ENCODE assay signal across 34 cellular contexts in genomic region chr5:11467588-11467987, GRCh38.
"Had no signal": no experiment of that assay in that cellular context is flagged by ENCODE, and none has a peak within 500 bp of the region (broad histone marks: within the 10 kb centered on the region; RNA-seq: fewer than 3 reads in every experiment).

No MANE protein-coding gene starts in this region.

- H3K4me2 ChIP-seq: KMS-11 had no signal

- H3K4me1 ChIP-seq: ascending aorta, Peyer's patch had no signal

- ATAC-seq: activated T-cell treated with anti-CD3 and anti-CD28 coated beads, Interleukin-2, amount 50 U/mL, for 72 hours; activated T-helper 17 cell treated with anti-CD3 and anti-CD28 coated beads, Interleukin-2, amount 50 U/mL, for 72 hours; PC-3 had no signal

- H3K27me3 ChIP-seq: ascending aorta, cardiac muscle cell, Peyer's patch had no signal

- H3K36me3 ChIP-seq: ascending aorta, cardiac muscle cell, Peyer's patch, WERI-Rb-1 had no signal

- H3K27ac ChIP-seq: ascending aorta, cardiac muscle cell, KMS-11, Peyer's patch, WERI-Rb-1 had no signal

- H3K4me3 ChIP-seq: ascending aorta, cardiac muscle cell, Peyer's patch had no signal

- H3K9me3 ChIP-seq: ascending aorta, Peyer's patch had no signal

- H3K9ac ChIP-seq: KMS-11 had no signal

- DNase-seq: activated CD4-positive, alpha-beta memory T cell treated with anti-CD3 and anti-CD28 coated beads, Interleukin-2, amount 10 ng/mL, durations not matched to agents 7 days and 5 days; activated CD4-positive, alpha-beta T cell treated with anti-CD3 and anti-CD28 coated beads for 1 hour; activated CD4-positive, alpha-beta T cell treated with anti-CD3 and anti-CD28 coated beads for 48 hours; activated CD4-positive, CD25-positive, alpha-beta regulatory T cell; activated CD8-positive, alpha-beta memory T cell treated with anti-CD3 and anti-CD28 coated beads for 24 hours; activated effector memory CD4-positive, alpha-beta T cell treated with anti-CD3 and anti-CD28 coated beads, Interleukin-2, amount 50 U/mL, for 16 hours; activated naive CD4-positive, alpha-beta T cell; activated naive CD4-positive, alpha-beta T cell treated with anti-CD3 and anti-CD28 coated beads, Interleukin-2, amount 50 U/mL, for 16 hours; activated naive CD8-positive, alpha-beta T cell treated with anti-CD3 and anti-CD28 coated beads for 36 hours; activated T-cell treated with anti-CD3 and anti-CD28 coated beads, Interleukin-2, amount 50 U/mL, for 1 hour; activated T-cell treated with anti-CD3 and anti-CD28 coated beads, Interleukin-2, amount 50 U/mL, for 72 hours; amygdala; MM.1S; MV-4-11; NCI-H1092; NCI-H1436 treated with DMSO at 0.1 percent for 48 hours; NCI-H1694 treated with DMSO at 0.1 percent for 48 hours; NCI-H2029; NCI-H345; NCI-H524 treated with DMSO at 0.1 percent for 48 hours; NK-92 treated with Interleukin-12 subunit alpha and Interleukin-12 subunit beta, amount 100 ng/mL, for 24 hours; PC-3; Peyer's patch; RPMI8226; SHP77 treated with DMSO at 0.1 percent for 48 hours; SW 1271; T-helper 1 cell; T-helper 2 cell; T-helper 9 cell; WERI-Rb-1 had no signal
